15 cellular contexts compared by ENCODE assay signal in genomic region chr15:57388199-57388863, GRCh38. TPM values are rescaled to one million over a fixed set of nuclear protein-coding genes. Genes with fewer than 3 reads are reported as not detected.
DNase-seq lines count a peak whose midpoint lies in the region; ATAC-seq and TF ChIP-seq lines count a peak whose summit lies in the region.
"Had no signal": no experiment of that assay in that cellular context is flagged by ENCODE, and none has a peak within 500 bp of the region (broad histone marks: within the 10 kb centered on the region; RNA-seq: fewer than 3 reads in every experiment).

No MANE protein-coding gene starts in this region.

- TF ChIP-seq CTCF in right atrium auricular region (IDR thresholded peaks at IDR 0.05) (no peak), nephron progenitor cell (IDR thresholded peaks at IDR 0.05) (no peak), upper lobe of left lung (IDR thresholded peaks at IDR 0.05) (no peak)

- H3K4me1 ChIP-seq in right atrium auricular region, result peaks cover 0 to 32% of the 10 kb centered on the region in 2 donors
- H3K4me1 ChIP-seq in upper lobe of left lung, result peaks cover 4 to 52% (median 36%) of the 10 kb centered on the region in 4 donors

- H3K4me3 ChIP-seq in right atrium auricular region (no peak overlapping the region), upper lobe of left lung (no peak overlapping the region)
- H3K4me3 ChIP-seq: mucosa of descending colon had no signal

- H3K27ac Mint-ChIP-seq in nephron progenitor cell, result peak overlapping the region; percentile 94

- peaks cover 11% of the 10 kb centered on the region for H3K36me3 Mint-ChIP-seq in nephron progenitor cell (ENCODE audit: low read depth)

- H3K27me3 ChIP-seq in right atrium auricular region (no peaks in the 10 kb centered on the region), upper lobe of left lung (no peaks in the 10 kb centered on the region)

- H3K27me3 Mint-ChIP-seq in nephron progenitor cell (ENCODE audit: low read depth, poor library complexity), result peaks cover 2% of the 10 kb centered on the region

- H3K9me3 ChIP-seq in right atrium auricular region, result no peaks in the 10 kb centered on the region
- no peaks in the 10 kb centered on the region for H3K9me3 ChIP-seq in upper lobe of left lung
- H3K9me3 ChIP-seq: mucosa of descending colon had no signal

- peak overlapping the region; percentile 2 for H3K4me3 Mint-ChIP-seq in nephron progenitor cell

- no peak for TF ChIP-seq EP300 in upper lobe of left lung (IDR thresholded peaks at IDR 0.05)

- H3K36me3 ChIP-seq in right atrium auricular region, result no peaks in the 10 kb centered on the region
- H3K36me3 ChIP-seq in upper lobe of left lung, result no peaks in the 10 kb centered on the region

- DNase-seq in astrocyte of the hippocampus (ENCODE audit: low read depth, low spot score) (peak; percentile 62), right atrium auricular region (ENCODE audit: low spot score) (peak; percentile 59), nephron progenitor cell (no peak), upper lobe of left lung (no peak), NAMALWA (ENCODE audit: low spot score) (no peak), occipital lobe (lab: John Stamatoyannopoulos, UW) (no peak)
- DNase-seq: activated naive CD4-positive, alpha-beta T cell; central memory CD4-positive, alpha-beta T cell; hypothalamus; mucosa of descending colon; NCI-H1048; NCI-H226; stimulated activated CD4-positive, alpha-beta T cell treated with anti-CD3 and anti-CD28 coated beads, Interleukin-4, amount 100 ng/mL, for 1 hour had no signal

- H3K9me3 Mint-ChIP-seq in nephron progenitor cell, result peaks cover 13% of the 10 kb centered on the region

- H3K27ac ChIP-seq in right atrium auricular region (peak overlapping the region; percentile 67), upper lobe of left lung (peak overlapping the region; percentile 58 to 79 (median 73))
- H3K27ac ChIP-seq: VCaP had no signal

- no peak for TF ChIP-seq POLR2A in upper lobe of left lung (IDR thresholded peaks at IDR 0.05)

- peak in 1 of 2 donors; percentile 27 for ATAC-seq in upper lobe of left lung (ENCODE audit: low FRiP score in 2 of 2)
- no peak for ATAC-seq in HG02588 (IDR thresholded peaks at IDR 0.05; ENCODE audit: unreplicated experiment)
- ATAC-seq: mucosa of descending colon had no signal

- H3K4me1 Mint-ChIP-seq in nephron progenitor cell, result peaks cover 60% of the 10 kb centered on the region

- 68 to 75% methylated on average over 11 of the region's 11 CpGs for WGBS in upper lobe of left lung, 2 donors

RNA-seq across cellular contexts. Expression of gene CGNL1, which starts 12.0 kb away (rescaled TPM):
- total RNA-seq in right atrium auricular region (10 to 100 TPM; 16.4 to 29.8 TPM), upper lobe of left lung (10 to 100 TPM; 40.1 to 81.8 (median 63.0) TPM), occipital lobe (5.3 TPM)

Comparison
In these comparisons a context has a peak if more than half of its experiments do, and no peak if none do; other contexts are left out.
1. DNase-seq: peak in astrocyte of the hippocampus (single experiment) and right atrium auricular region (single experiment); none in nephron progenitor cell (single experiment), upper lobe of left lung (0 of 2), NAMALWA (single experiment) and occipital lobe (single experiment).